ENCODE assay signal across 28 cellular contexts in genomic region chr2:101296314-101296809, GRCh38. TPM values are rescaled to one million over a fixed set of nuclear protein-coding genes. Genes with fewer than 3 reads are reported as not detected.
DNase-seq lines count a peak whose midpoint lies in the region; ATAC-seq lines count a peak whose summit lies in the region.
"Had no signal": no experiment of that assay in that cellular context is flagged by ENCODE, and none has a peak within 500 bp of the region (broad histone marks: within the 10 kb centered on the region; RNA-seq: fewer than 3 reads in every experiment).

No MANE protein-coding gene starts in this region.

- H3K4me1 Mint-ChIP-seq in activated T-cell treated with anti-CD3 and anti-CD28 coated beads, Interleukin-2, amount 50 U/mL, for 72 hours (ENCODE audit: low read depth), result peaks cover 52% of the 10 kb centered on the region
- H3K4me1 Mint-ChIP-seq in T-cell, result peaks cover 57 to 77% (median 74%) of the 10 kb centered on the region in 3 donors

- H3K4me1 ChIP-seq in skeletal muscle satellite cell (ENCODE audit: control insufficient read depth, insufficient read depth, low read length), result peaks cover 14% of the 10 kb centered on the region

- H3K9ac ChIP-seq in skeletal muscle satellite cell (ENCODE audit: low read depth, low read length), result no peak overlapping the region

- peak overlapping the region; percentile 29 for H3K27ac Mint-ChIP-seq in activated T-cell treated with anti-CD3 and anti-CD28 coated beads, Interleukin-2, amount 50 U/mL, for 72 hours
- peak overlapping the region in 1 of 2 donors; percentile 21 for H3K27ac Mint-ChIP-seq in T-cell

- no peaks in the 10 kb centered on the region for H3K27me3 ChIP-seq in skeletal muscle satellite cell (ENCODE audit: control insufficient read depth, insufficient read depth, low read length)
- H3K27me3 ChIP-seq: esophagus muscularis mucosa, vagina had no signal

- no peak for ATAC-seq in activated T-cell treated with anti-CD3 and anti-CD28 coated beads, Interleukin-2, amount 50 U/mL, for 72 hours (replicated peaks in 1 of 2)
- no peak for ATAC-seq in T-cell (replicated peaks in 1 of 4)
- ATAC-seq in HG03039 (IDR thresholded peaks at IDR 0.05; ENCODE audit: unreplicated experiment), result no peak
- ATAC-seq: GM12878, left ventricle myocardium superior had no signal

- H3K36me3 Mint-ChIP-seq in activated T-cell treated with anti-CD3 and anti-CD28 coated beads, Interleukin-2, amount 50 U/mL, for 72 hours (ENCODE audit: insufficient read depth in 2 of 2), result peaks cover 2 to 11% of the 10 kb centered on the region in 2 donors
- peaks cover 19% of the 10 kb centered on the region for H3K36me3 Mint-ChIP-seq in T-cell

- H3K9me3 Mint-ChIP-seq in activated T-cell treated with anti-CD3 and anti-CD28 coated beads, Interleukin-2, amount 50 U/mL, for 72 hours, result no peaks in the 10 kb centered on the region
- H3K9me3 Mint-ChIP-seq in T-cell, result no peaks in the 10 kb centered on the region

- no peaks in the 10 kb centered on the region for H3K9me3 ChIP-seq in skeletal muscle satellite cell (replicated peaks; ENCODE audit: low read length)
- H3K9me3 ChIP-seq: esophagus muscularis mucosa, vagina had no signal

- DNase-seq in activated T-cell treated with anti-CD3 and anti-CD28 coated beads, Interleukin-2, amount 50 U/mL, for 72 hours, result no peak
- no peak for DNase-seq in activated T-cell treated with anti-CD3 and anti-CD28 coated beads, Interleukin-2, amount 50 U/mL, for 48 hours
- DNase-seq in T-cell (no peak), fibroblast of peridontal ligament (ENCODE audit: extremely low read depth) (peak; percentile 61), occipital lobe (lab: John Stamatoyannopoulos, UW) (no peak), G401 (ENCODE audit: low spot score) (no peak)
- DNase-seq: 8988T; activated CD4-positive, alpha-beta T cell treated with anti-CD3 and anti-CD28 coated beads, Interleukin-2, amount 50 U/mL, for 1 hour; activated gamma-delta T cell; amygdala; C1 segment of cervical spinal cord; central memory CD4-positive, alpha-beta T cell; DMS 273 treated with DMSO at 0.1 percent for 48 hours; effector CD4-positive, alpha-beta T cell; head of caudate nucleus; Karpas-422; left ventricle myocardium superior; NCI-H1930; NCI-H2227 treated with DMSO at 0.1 percent for 48 hours; NCI-H748 treated with DMSO at 0.1 percent for 48 hours; stimulated activated CD4-positive, alpha-beta T cell treated with anti-CD3 and anti-CD28 coated beads, Interleukin-12 subunit alpha, Interleukin-12 subunit beta, amount 100 ng/mL, for 4 hours; stimulated activated CD8-positive, alpha-beta memory T cell treated with anti-CD3 and anti-CD28 coated beads, Interleukin-4, amount 100 ng/mL, for 48 hours; T-helper 1 cell had no signal

- H3K36me3 ChIP-seq in skeletal muscle satellite cell (ENCODE audit: insufficient read depth, low read length), result peaks cover 32% of the 10 kb centered on the region

- POLR2A ChIA-PET in T-cell (lab: Charles Lee), result interaction anchor here (0.5 to 1.3 kb wide), 2 partner anchors 16 to 81 kb away, joined by 3 to 9 read pairs; no protein-coding TSS in a partner anchor

- H3K4me3 ChIP-seq in skeletal muscle satellite cell (ENCODE audit: low read length), result no peak overlapping the region
- H3K4me3 ChIP-seq: esophagus muscularis mucosa, GM12878, vagina had no signal

- peak overlapping the region; percentile 4 for H3K4me2 ChIP-seq in skeletal muscle satellite cell (ENCODE audit: low read length)

- CTCF ChIA-PET in T-cell (lab: Charles Lee), result no interaction called here

- H3K4me3 Mint-ChIP-seq in activated T-cell treated with anti-CD3 and anti-CD28 coated beads, Interleukin-2, amount 50 U/mL, for 72 hours, result no peak overlapping the region
- H3K4me3 Mint-ChIP-seq in T-cell, result peak overlapping the region; percentile 18 to 38 (median 21)

- no peaks in the 10 kb centered on the region for H3K27me3 Mint-ChIP-seq in activated T-cell treated with anti-CD3 and anti-CD28 coated beads, Interleukin-2, amount 50 U/mL, for 72 hours (ENCODE audit: low read depth)
- H3K27me3 Mint-ChIP-seq in T-cell, result no peaks in the 10 kb centered on the region

- in situ Hi-C loops in G401 (cut with HindIII; ENCODE audit: low sequenced_read_pairs), result no loop called here

RNA-seq across cellular contexts. Expression of gene RNF149, which starts 12.1 kb away (rescaled TPM):
- total RNA-seq in activated T-cell treated with anti-CD3 and anti-CD28 coated beads, Interleukin-2, amount 50 U/mL, for 72 hours, result 10 to 100 TPM; 30.9 to 50.8 TPM
- total RNA-seq in T-cell, result 100 to 1,000 TPM; 114 to 139 (median 123) TPM
- 60.7 and 69.5 TPM in 2 replicates for total RNA-seq in skeletal muscle satellite cell (2012; rRNA removed)
- 55.8 TPM for total RNA-seq in occipital lobe
- 21.7 and 26.7 TPM in 2 replicates for total RNA-seq in G401 (2014; rRNA removed; shearing (Covaris generic))

RNA-seq across cellular contexts. Expression of gene CNOT11, which starts 43.7 kb away (rescaled TPM):
- total RNA-seq in activated T-cell treated with anti-CD3 and anti-CD28 coated beads, Interleukin-2, amount 50 U/mL, for 72 hours, result 10 to 100 TPM; 57.4 to 59.3 TPM
- 10 to 100 TPM; 45.8 to 52.5 (median 50.7) TPM for total RNA-seq in T-cell
- 45.2 and 46.1 TPM in 2 replicates for total RNA-seq in skeletal muscle satellite cell (2012; rRNA removed)
- total RNA-seq in occipital lobe, result 10.9 TPM
- total RNA-seq in G401 (2014; rRNA removed; shearing (Covaris generic)), result 82.5 and 89.0 TPM in 2 replicates

Comparison
In these comparisons a context has a peak if more than half of its experiments do, and no peak if none do; other contexts are left out.
1. H3K4me3 Mint-ChIP-seq: peak in T-cell (3 of 3); none in activated T-cell treated with anti-CD3 and anti-CD28 coated beads, Interleukin-2, amount 50 U/mL, for 72 hours (0 of 2).